In the genomic region with DNA sequence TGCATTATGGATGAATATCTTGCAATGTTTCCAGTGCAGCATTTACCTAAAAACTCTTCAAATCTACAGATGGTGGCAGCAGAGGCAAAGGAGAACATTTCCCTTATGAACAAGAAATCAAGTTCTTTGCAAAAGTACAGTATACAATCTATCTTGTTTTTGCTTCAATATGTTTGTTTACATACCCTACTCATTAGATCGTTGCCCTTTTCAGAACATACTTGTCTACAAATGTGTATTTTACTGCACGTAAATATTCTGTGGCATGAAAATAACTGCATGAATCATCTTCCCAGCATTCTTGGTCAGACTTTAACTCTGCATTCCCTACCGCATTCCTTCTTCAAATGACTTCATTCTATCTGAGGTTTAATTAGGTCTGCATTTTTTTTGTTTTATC, we compare ENCODE assay signal across 10 cellular contexts.
DNase-seq lines count a peak whose midpoint lies in the region; ATAC-seq and TF ChIP-seq lines count a peak whose summit lies in the region.
"Had no signal": no experiment of that assay in that cellular context is flagged by ENCODE, and none has a peak within 500 bp of the region (broad histone marks: within the 10 kb centered on the region; RNA-seq: fewer than 3 reads in every experiment).

No MANE protein-coding gene starts in this region.

- H3K36me3 ChIP-seq in WERI-Rb-1: no peaks in the 10 kb centered on the region
- peaks cover 4% of the 10 kb centered on the region for H3K36me3 ChIP-seq in lower lobe of right lung

- no peak overlapping the region for H3K4me3 ChIP-seq in AG10803 (ENCODE audit: low read length)
- H3K4me3 ChIP-seq in WERI-Rb-1 (ENCODE audit: low read depth, low read length): no peak overlapping the region
- H3K4me3 ChIP-seq in lower lobe of right lung: no peak overlapping the region

- intact Hi-C loops in lower lobe of right lung (cut with DNase I): no loop called here

- DNase-seq in AG10803 (ENCODE audit: low read depth) (peak; percentile 17), HS-27A (ENCODE audit: low read depth) (peak; percentile 46), WERI-Rb-1 (no peak), left lobe of liver (ENCODE audit: low spot score) (no peak), NCI-H82 treated with DMSO at 0.1 percent for 48 hours (lab: John Stamatoyannopoulos, UW; ENCODE audit: unreplicated experiment) (no peak), NCI-H524 treated with DMSO at 0.1 percent for 48 hours (lab: John Stamatoyannopoulos, UW) (no peak), SKM-1 (lab: John Stamatoyannopoulos, UW; ENCODE audit: unreplicated experiment) (no peak), lower lobe of right lung (no peak)
- DNase-seq: activated CD8-positive, alpha-beta T cell treated with anti-CD3 and anti-CD28 coated beads for 36 hours had no signal

- no peak overlapping the region for H3K27ac ChIP-seq in WERI-Rb-1
- no peak overlapping the region for H3K27ac ChIP-seq in lower lobe of right lung

- H3K9me3 ChIP-seq in WERI-Rb-1 (ENCODE audit: severe bottlenecking): no peaks in the 10 kb centered on the region
- no peaks in the 10 kb centered on the region for H3K9me3 ChIP-seq in lower lobe of right lung

- H3K4me1 ChIP-seq in lower lobe of right lung: no peaks in the 10 kb centered on the region

- no peaks in the 10 kb centered on the region for H3K27me3 ChIP-seq in WERI-Rb-1 (ENCODE audit: insufficient read depth, low read depth, severe bottlenecking)
- H3K27me3 ChIP-seq in lower lobe of right lung (ENCODE audit: low read depth): no peaks in the 10 kb centered on the region

- TF ChIP-seq CTCF in AG10803 (conservative IDR thresholded peaks at IDR 0.05; ENCODE audit: low read length) (no peak), WERI-Rb-1 (IDR thresholded peaks at IDR 0.05; ENCODE audit: low read depth, low read length) (peak; percentile 37; the same call in 1 of the 2 replicates), lower lobe of right lung (IDR thresholded peaks at IDR 0.05) (no peak)

- ATAC-seq in left lobe of liver: peak; percentile 80
- ATAC-seq in lower lobe of right lung: no peak
- ATAC-seq: activated CD8-positive, alpha-beta T cell treated with anti-CD3 and anti-CD28 coated beads for 36 hours; stimulated activated effector memory CD8-positive, alpha-beta T cell treated with anti-CD3 and anti-CD28 coated beads, Interleukin-12 subunit alpha, Interleukin-12 subunit beta, amount 100 ng/mL, for 72 hours had no signal

Comparison
In these comparisons a context has a peak if more than half of its experiments do, and no peak if none do; other contexts are left out.
1. DNase-seq: peak in AG10803 (single experiment) and HS-27A (single experiment); none in WERI-Rb-1 (single experiment), left lobe of liver (single experiment), NCI-H82 treated with DMSO at 0.1 percent for 48 hours (single experiment), NCI-H524 treated with DMSO at 0.1 percent for 48 hours (single experiment), SKM-1 (single experiment) and lower lobe of right lung (single experiment).